In the genomic region with DNA sequence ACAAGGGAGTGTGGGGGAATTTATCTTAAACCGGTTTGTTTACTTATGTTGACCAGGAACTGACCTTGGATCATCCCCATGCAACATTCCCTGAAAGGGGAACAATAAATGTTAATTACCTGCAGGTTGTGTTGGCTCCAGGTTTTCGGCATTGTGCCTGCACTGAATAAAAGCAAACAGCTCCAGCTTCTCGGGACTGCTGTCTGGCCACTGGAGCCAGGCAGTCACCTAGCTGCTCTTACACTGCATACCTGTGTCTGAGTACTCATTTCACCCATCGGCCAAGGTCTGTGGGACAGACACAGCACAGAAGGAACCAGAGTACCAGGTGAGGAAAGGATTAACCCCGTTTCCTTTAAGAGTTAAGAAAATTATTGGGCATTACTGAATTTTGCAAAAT, we compare ENCODE assay signal across 2 cellular contexts.
TF ChIP-seq lines count a peak whose summit lies in the region.

No MANE protein-coding gene starts in this region.

TF ChIP-seq in HCT116, 20 proteins besides CTCF, POLR2A, EP300 and RAD21:
- TF ChIP-seq EZH2 (IDR thresholded peaks at IDR 0.05): no peak
- 0 out of 2 replicates have a peak, but pooled peaks have one; percentile 16 for TF ChIP-seq CBX3 (IDR thresholded peaks at IDR 0.05; ENCODE audit: low read depth)

TF ChIP-seq in HEK293, 187 proteins besides CTCF, POLR2A, EP300 and RAD21:
- TF ChIP-seq SETDB1 (IDR thresholded peaks at IDR 0.05; ENCODE audit: insufficient read length, low read length) (peak; percentile 54), ZNF624 (tag by site-specific recombination; IDR thresholded peaks at IDR 0.05) (no peak), ZNF24 (tag by site-specific recombination; IDR thresholded peaks at IDR 0.05) (no peak), TRIM28 (IDR thresholded peaks at IDR 0.05; ENCODE audit: borderline replicate concordance, low read length) (peak; percentile 83; the same call in 1 of the 2 replicates)
